17 cellular contexts compared by ENCODE assay signal in genomic region chr2:241014764-241015163, GRCh38.
"Had no signal": no experiment of that assay in that cellular context is flagged by ENCODE, and none has a peak within 500 bp of the region (broad histone marks: within the 10 kb centered on the region; RNA-seq: fewer than 3 reads in every experiment).

No MANE protein-coding gene starts in this region.

- DNase-seq: activated B cell treated with CpG ODN at 0.5 μM for 24 hours; activated CD4-positive, alpha-beta T cell treated with anti-CD3 and anti-CD28 coated beads, Interleukin-2, amount 50 U/mL, for 48 hours; activated gamma-delta T cell treated with Interleukin-2 at 50 U/mL for 16 hours; anterior cingulate cortex; brain microvascular endothelial cell; effector memory CD4-positive, alpha-beta T cell; foreskin melanocyte; midbrain; SIG-M5; stimulated activated CD4-positive, alpha-beta T cell treated with anti-CD3 and anti-CD28 coated beads, Interleukin-15, amount 100 ng/mL, for 24 hours; stimulated activated CD4-positive, alpha-beta T cell treated with anti-CD3 and anti-CD28 coated beads, Interleukin-4, amount 100 ng/mL, for 1 hour; stimulated activated naive CD4-positive, alpha-beta T cell treated with Interleukin-2 at 50 U/mL for 16 hours; trophoblast cell had no signal

- H3K36me3 ChIP-seq: brain microvascular endothelial cell had no signal

- H3K4me3 ChIP-seq: lung had no signal

- H3K27ac Mint-ChIP-seq: activated B cell treated with CpG ODN at 0.5 μM for 24 hours; T-helper 1 cell treated with Interleukin-12 subunit alpha and Interleukin-12 subunit beta and Interleukin-4 antibody, amounts not matched to agents 30 μg/mL and 1 μg/mL, for 36 hours had no signal

- H3K27me3 Mint-ChIP-seq: activated B cell treated with CpG ODN at 0.5 μM for 24 hours had no signal

- H3K4me1 ChIP-seq: parathyroid adenoma had no signal

- H3K4me3 Mint-ChIP-seq: activated B cell treated with CpG ODN at 0.5 μM for 24 hours; neural crest cell; T-helper 1 cell treated with Interleukin-12 subunit alpha and Interleukin-12 subunit beta and Interleukin-4 antibody, amounts not matched to agents 30 μg/mL and 1 μg/mL, for 36 hours had no signal

- H3K27ac ChIP-seq: brain microvascular endothelial cell, parathyroid adenoma had no signal

- H3K9me3 Mint-ChIP-seq: activated B cell treated with CpG ODN at 0.5 μM for 24 hours; neural crest cell; T-helper 1 cell treated with Interleukin-12 subunit alpha and Interleukin-12 subunit beta and Interleukin-4 antibody, amounts not matched to agents 30 μg/mL and 1 μg/mL, for 36 hours had no signal

- H3K27me3 ChIP-seq: brain microvascular endothelial cell had no signal
